In genomic region chr2:104447831-104448434, GRCh38 we compare ENCODE assay signal across 9 cellular contexts.
DNase-seq lines count a peak whose midpoint lies in the region; ATAC-seq and TF ChIP-seq lines count a peak whose summit lies in the region.
"Had no signal": no experiment of that assay in that cellular context is flagged by ENCODE, and none has a peak within 500 bp of the region (broad histone marks: within the 10 kb centered on the region; RNA-seq: fewer than 3 reads in every experiment).

No MANE protein-coding gene starts in this region.

- no peak for ATAC-seq in HG02610 (IDR thresholded peaks at IDR 0.05; ENCODE audit: unreplicated experiment)

- H3K36me3 Mint-ChIP-seq in activated naive CD4-positive, alpha-beta T cell treated with anti-CD3 and anti-CD28 coated beads, Interleukin-2, amount 50 U/mL, for 24 hours = no peaks in the 10 kb centered on the region
- no peaks in the 10 kb centered on the region for H3K36me3 Mint-ChIP-seq in activated naive CD4-positive, alpha-beta T cell treated with anti-CD3 and anti-CD28 coated beads for 36 hours (ENCODE audit: low read depth)
- H3K36me3 Mint-ChIP-seq in endodermal cell (ENCODE audit: low read depth) = no peaks in the 10 kb centered on the region

- H3K36me3 ChIP-seq in KMS-11 (ENCODE audit: insufficient read depth) (no peaks in the 10 kb centered on the region), endodermal cell (ENCODE audit: control insufficient read depth, insufficient read depth, low read length) (no peaks in the 10 kb centered on the region), right atrium auricular region (no peaks in the 10 kb centered on the region)
- H3K36me3 ChIP-seq: ascending aorta had no signal

- no peak overlapping the region for H3K27ac Mint-ChIP-seq in activated naive CD4-positive, alpha-beta T cell treated with anti-CD3 and anti-CD28 coated beads, Interleukin-2, amount 50 U/mL, for 24 hours
- no peak overlapping the region for H3K27ac Mint-ChIP-seq in activated naive CD4-positive, alpha-beta T cell treated with anti-CD3 and anti-CD28 coated beads for 36 hours
- H3K27ac Mint-ChIP-seq in endodermal cell = no peak overlapping the region

- no peak overlapping the region for H3K27ac ChIP-seq in KMS-11
- H3K27ac ChIP-seq in endodermal cell (ENCODE audit: low read depth, low read length) = no peak overlapping the region
- H3K27ac ChIP-seq in temporal lobe (ENCODE audit: low read depth, low read length) = peak overlapping the region; percentile 79
- no peak overlapping the region for H3K27ac ChIP-seq in right atrium auricular region
- H3K27ac ChIP-seq: ascending aorta had no signal

- H2AFZ ChIP-seq in KMS-11 (ENCODE audit: low read depth) = no peak overlapping the region

- no peaks in the 10 kb centered on the region for H3K9me3 Mint-ChIP-seq in activated naive CD4-positive, alpha-beta T cell treated with anti-CD3 and anti-CD28 coated beads, Interleukin-2, amount 50 U/mL, for 24 hours
- no peaks in the 10 kb centered on the region for H3K9me3 Mint-ChIP-seq in activated naive CD4-positive, alpha-beta T cell treated with anti-CD3 and anti-CD28 coated beads for 36 hours
- H3K9me3 Mint-ChIP-seq in endodermal cell = peaks cover 4% of the 10 kb centered on the region

- DNase-seq in activated naive CD4-positive, alpha-beta T cell treated with anti-CD3 and anti-CD28 coated beads for 36 hours = no peak
- DNase-seq in endodermal cell (no peak), iPS-NIHi11 (ENCODE audit: low spot score) (no peak), right atrium auricular region (ENCODE audit: low spot score) (no peak)

- WGBS in endodermal cell (ENCODE audit: insufficient coverage in 1 of 2, insufficient read length in 1 of 2), 2 experiments = 75% methylated on average over 2 of the region's 2 CpGs; no CpG with 5 or more reads in 1 of the 2 experiments

- H3K4me1 ChIP-seq in KMS-11 (ENCODE audit: low read depth, poor library complexity, severe bottlenecking) (peaks cover 4% of the 10 kb centered on the region), endodermal cell (ENCODE audit: control insufficient read depth, insufficient read depth, low read length) (no peaks in the 10 kb centered on the region), right atrium auricular region (no peaks in the 10 kb centered on the region)
- H3K4me1 ChIP-seq: ascending aorta had no signal

- H3K27me3 ChIP-seq in KMS-11 (ENCODE audit: insufficient read depth, low read depth) (no peaks in the 10 kb centered on the region), endodermal cell (ENCODE audit: control insufficient read depth, insufficient read depth, low read length, poor library complexity, severe bottlenecking) (peaks cover 9% of the 10 kb centered on the region), right atrium auricular region (no peaks in the 10 kb centered on the region)
- H3K27me3 ChIP-seq: ascending aorta had no signal

- CTCF ChIA-PET in activated naive CD4-positive, alpha-beta T cell treated with anti-CD3 and anti-CD28 coated beads for 36 hours (lab: Charles Lee) = interaction anchor here (0.5 to 0.6 kb wide), 2 partner anchors 32 to 791 kb away, joined by 3 to 4 read pairs; no protein-coding TSS in a partner anchor

- no peaks in the 10 kb centered on the region for H4K20me1 ChIP-seq in KMS-11 (ENCODE audit: insufficient read depth)

- intact Hi-C loops in activated naive CD4-positive, alpha-beta T cell treated with anti-CD3 and anti-CD28 coated beads for 36 hours (cut with micrococcal nuclease) = no loop called here

- no peaks in the 10 kb centered on the region for H3K27me3 Mint-ChIP-seq in activated naive CD4-positive, alpha-beta T cell treated with anti-CD3 and anti-CD28 coated beads, Interleukin-2, amount 50 U/mL, for 24 hours
- no peaks in the 10 kb centered on the region for H3K27me3 Mint-ChIP-seq in activated naive CD4-positive, alpha-beta T cell treated with anti-CD3 and anti-CD28 coated beads for 36 hours (ENCODE audit: low read depth)
- no peaks in the 10 kb centered on the region for H3K27me3 Mint-ChIP-seq in endodermal cell (ENCODE audit: insufficient read depth)

- peak overlapping the region; percentile 23; the same call in 1 of the 2 replicates for H3K4me2 ChIP-seq in KMS-11

- peak; percentile 46 for TF ChIP-seq CTCF in KMS-11 (conservative IDR thresholded peaks at IDR 0.05; ENCODE audit: low read depth, low read length)
- TF ChIP-seq CTCF in endodermal cell (conservative IDR thresholded peaks at IDR 0.05) = peak; percentile 70
- no peak for TF ChIP-seq CTCF in right atrium auricular region (IDR thresholded peaks at IDR 0.05)

- no peaks in the 10 kb centered on the region for H3K79me2 ChIP-seq in KMS-11 (ENCODE audit: insufficient read depth, low read depth)

- H3K9ac ChIP-seq in KMS-11 (no peak overlapping the region), endodermal cell (ENCODE audit: extremely low read depth, low read length, poor library complexity, severe bottlenecking) (no peak overlapping the region)

- peak overlapping the region; percentile 60 for H3K4me3 Mint-ChIP-seq in activated naive CD4-positive, alpha-beta T cell treated with anti-CD3 and anti-CD28 coated beads, Interleukin-2, amount 50 U/mL, for 24 hours
- H3K4me3 Mint-ChIP-seq in activated naive CD4-positive, alpha-beta T cell treated with anti-CD3 and anti-CD28 coated beads for 36 hours = no peak overlapping the region
- H3K4me3 Mint-ChIP-seq in endodermal cell = no peak overlapping the region

- peaks cover 20% of the 10 kb centered on the region for H3K4me1 Mint-ChIP-seq in activated naive CD4-positive, alpha-beta T cell treated with anti-CD3 and anti-CD28 coated beads, Interleukin-2, amount 50 U/mL, for 24 hours
- peaks cover 9% of the 10 kb centered on the region for H3K4me1 Mint-ChIP-seq in activated naive CD4-positive, alpha-beta T cell treated with anti-CD3 and anti-CD28 coated beads for 36 hours (ENCODE audit: low read depth)
- no peaks in the 10 kb centered on the region for H3K4me1 Mint-ChIP-seq in endodermal cell

- no peaks in the 10 kb centered on the region for H3K9me3 ChIP-seq in endodermal cell (ENCODE audit: control insufficient read depth, low read length)
- no peaks in the 10 kb centered on the region for H3K9me3 ChIP-seq in right atrium auricular region
- H3K9me3 ChIP-seq: ascending aorta had no signal

- H3K4me3 ChIP-seq in KMS-11 (IDR thresholded peaks at IDR 0.05; ENCODE audit: insufficient read depth, low read depth, low read length) = no peak overlapping the region
- no peak overlapping the region for H3K4me3 ChIP-seq in endodermal cell (ENCODE audit: low read length)
- no peak overlapping the region for H3K4me3 ChIP-seq in right atrium auricular region
- H3K4me3 ChIP-seq: ascending aorta had no signal

Comparison
In these comparisons a context has a peak if more than half of its experiments do, and no peak if none do; other contexts are left out.
1. CTCF ChIP-seq: peak in KMS-11 (single experiment) and endodermal cell (single experiment); none in right atrium auricular region (0 of 2).